In the genomic region with DNA sequence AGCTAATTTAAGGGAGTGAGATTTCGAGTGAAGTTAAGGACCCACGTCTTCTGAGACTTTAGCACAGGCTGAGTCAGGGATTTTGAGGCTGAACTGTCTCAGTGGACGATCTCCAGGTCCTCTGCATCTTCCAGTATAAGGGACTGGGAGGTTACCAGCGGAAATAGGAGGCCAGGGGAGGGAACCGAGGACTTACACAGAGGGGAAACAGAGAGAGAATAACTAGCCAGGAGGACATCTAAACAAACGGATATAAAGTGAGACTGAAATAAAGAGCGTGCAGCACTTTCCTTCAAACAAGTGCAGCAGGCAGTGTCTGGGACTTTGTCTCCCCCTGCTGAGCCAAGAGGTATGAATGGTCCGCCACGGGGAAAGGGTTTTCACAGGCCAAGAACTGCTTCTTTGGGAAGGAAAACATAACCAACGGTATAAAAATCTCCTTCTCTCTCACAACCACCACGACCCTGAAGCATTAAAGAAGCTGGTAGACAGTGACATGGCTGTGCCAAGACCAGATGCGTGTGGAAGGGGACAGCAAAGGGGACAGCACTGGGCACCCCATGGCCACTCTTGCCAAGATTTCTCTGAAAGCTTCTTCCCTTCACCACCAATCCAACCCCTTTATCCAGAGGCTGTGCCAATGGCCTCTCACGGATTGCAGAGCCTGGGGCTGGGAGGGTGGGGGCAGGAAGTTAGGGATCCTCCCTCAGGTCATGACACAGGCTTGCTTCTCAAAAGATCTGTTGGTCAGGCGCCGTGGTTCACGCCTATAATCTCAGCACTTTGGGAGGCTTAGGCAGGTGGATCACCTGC, we compare ENCODE assay signal across 9 cellular contexts.
DNase-seq lines count a peak whose midpoint lies in the region; ATAC-seq and TF ChIP-seq lines count a peak whose summit lies in the region.
"Had no signal": no experiment of that assay in that cellular context is flagged by ENCODE, and none has a peak within 500 bp of the region (broad histone marks: within the 10 kb centered on the region; RNA-seq: fewer than 3 reads in every experiment).

No MANE protein-coding gene starts in this region.

- H3K9ac ChIP-seq in parathyroid adenoma = no peak overlapping the region

- DNase-seq in COR-L47 (lab: John Stamatoyannopoulos, UW) = peak; percentile 17
- peak; percentile 48 for DNase-seq in HT1080 (ENCODE audit: low read depth)
- DNase-seq in RWPE1 (ENCODE audit: low spot score) = peak; percentile 64
- peak; percentile 34 for DNase-seq in activated naive CD8-positive, alpha-beta T cell treated with anti-CD3 and anti-CD28 coated beads, Interleukin-2, amount 10 ng/mL, durations not matched to agents 7 days and 5 days
- DNase-seq in glutamatergic neuron = peak; percentile 63
- no peak for DNase-seq in vagina (ENCODE audit: extremely low spot score in 2 of 2)

- H3K4me1 ChIP-seq in parathyroid adenoma (no peaks in the 10 kb centered on the region), vagina (peaks cover 16% of the 10 kb centered on the region)
- H3K4me1 ChIP-seq: SJSA1 had no signal

- CTCF ChIA-PET in RWPE1 (lab: Yijun Ruan, JAX) = interaction anchor here (0.5 to 2.1 kb wide), 6 partner anchors 9 to 1265 kb away, joined by 3 to 5 read pairs (median 3); no protein-coding TSS in a partner anchor

- ATAC-seq in activated naive CD8-positive, alpha-beta T cell treated with anti-CD3 and anti-CD28 coated beads, Interleukin-2, amount 10 ng/mL, durations not matched to agents 7 days and 5 days (ENCODE audit: low read depth) = peak; percentile 87
- ATAC-seq in HG03439 (IDR thresholded peaks at IDR 0.05; ENCODE audit: unreplicated experiment) = no peak

- H3K27ac ChIP-seq in RWPE1 (0 out of 2 replicates have a peak overlapping the region, but pooled peaks have one; percentile 17), parathyroid adenoma (no peak overlapping the region), vagina (peak overlapping the region; percentile 72)
- H3K27ac ChIP-seq: SJSA1 had no signal

- H3K27me3 ChIP-seq in parathyroid adenoma (ENCODE audit: control insufficient read depth, insufficient read depth, low read length) (no peaks in the 10 kb centered on the region), vagina (no peaks in the 10 kb centered on the region)
- H3K27me3 ChIP-seq: SJSA1 had no signal

- H3K36me3 Mint-ChIP-seq in activated naive CD8-positive, alpha-beta T cell treated with anti-CD3 and anti-CD28 coated beads, Interleukin-2, amount 10 ng/mL, durations not matched to agents 7 days and 5 days = peaks cover 2% of the 10 kb centered on the region
- H3K36me3 Mint-ChIP-seq in glutamatergic neuron (ENCODE audit: unreplicated experiment) = no peaks in the 10 kb centered on the region

- no peaks in the 10 kb centered on the region for H3K36me3 ChIP-seq in parathyroid adenoma (ENCODE audit: control insufficient read depth, insufficient read depth, low read length)
- no peaks in the 10 kb centered on the region for H3K36me3 ChIP-seq in vagina
- H3K36me3 ChIP-seq: SJSA1 had no signal

- H3K27ac Mint-ChIP-seq in activated naive CD8-positive, alpha-beta T cell treated with anti-CD3 and anti-CD28 coated beads, Interleukin-2, amount 10 ng/mL, durations not matched to agents 7 days and 5 days = peak overlapping the region; percentile 2
- H3K27ac Mint-ChIP-seq in glutamatergic neuron (ENCODE audit: unreplicated experiment) = no peak overlapping the region

- no peak overlapping the region for H3K4me3 Mint-ChIP-seq in activated naive CD8-positive, alpha-beta T cell treated with anti-CD3 and anti-CD28 coated beads, Interleukin-2, amount 10 ng/mL, durations not matched to agents 7 days and 5 days
- H3K4me3 Mint-ChIP-seq in glutamatergic neuron (ENCODE audit: unreplicated experiment) = no peak overlapping the region

- TF ChIP-seq CTCF in RWPE1 (conservative IDR thresholded peaks at IDR 0.05; ENCODE audit: low read depth) (peak; percentile 79), glutamatergic neuron (IDR thresholded peaks at IDR 0.05; ENCODE audit: partially characterized antibody, unreplicated experiment) (no peak), parathyroid adenoma (IDR thresholded peaks at IDR 0.05) (peak; percentile 70), vagina (IDR thresholded peaks at IDR 0.05) (peak; percentile 34 to 68 (median 38))

- no peaks in the 10 kb centered on the region for H3K79me2 ChIP-seq in parathyroid adenoma

- H3K4me3 ChIP-seq in parathyroid adenoma (ENCODE audit: low read depth, low read length) = no peak overlapping the region
- no peak overlapping the region for H3K4me3 ChIP-seq in vagina
- H3K4me3 ChIP-seq: SJSA1 had no signal

- H3K4me2 ChIP-seq in parathyroid adenoma (ENCODE audit: low read length) = peak overlapping the region; percentile 36

- intact Hi-C loops in vagina (cut with DNase I) = no loop called here

- peak overlapping the region; percentile 68 for H2AFZ ChIP-seq in parathyroid adenoma

- TF ChIP-seq POLR2A in vagina (IDR thresholded peaks at IDR 0.05) = no peak

- POLR2A ChIA-PET in RWPE1 (lab: Yijun Ruan, JAX; ENCODE audit: low non-redundant PET) = no interaction called here
- POLR2A ChIA-PET in activated naive CD8-positive, alpha-beta T cell treated with anti-CD3 and anti-CD28 coated beads, Interleukin-2, amount 10 ng/mL, durations not matched to agents 7 days and 5 days (lab: Charles Lee) = no interaction called here

- no peaks in the 10 kb centered on the region for H3K9me3 Mint-ChIP-seq in activated naive CD8-positive, alpha-beta T cell treated with anti-CD3 and anti-CD28 coated beads, Interleukin-2, amount 10 ng/mL, durations not matched to agents 7 days and 5 days
- no peaks in the 10 kb centered on the region for H3K9me3 Mint-ChIP-seq in glutamatergic neuron (ENCODE audit: unreplicated experiment)

- H3K9me3 ChIP-seq in parathyroid adenoma (ENCODE audit: control insufficient read depth, low read length) (no peaks in the 10 kb centered on the region), vagina (no peaks in the 10 kb centered on the region)
- H3K9me3 ChIP-seq: SJSA1 had no signal

- H3K27me3 Mint-ChIP-seq in activated naive CD8-positive, alpha-beta T cell treated with anti-CD3 and anti-CD28 coated beads, Interleukin-2, amount 10 ng/mL, durations not matched to agents 7 days and 5 days = no peaks in the 10 kb centered on the region
- H3K27me3 Mint-ChIP-seq in glutamatergic neuron (ENCODE audit: unreplicated experiment) = no peaks in the 10 kb centered on the region

- no peaks in the 10 kb centered on the region for H3K4me1 Mint-ChIP-seq in activated naive CD8-positive, alpha-beta T cell treated with anti-CD3 and anti-CD28 coated beads, Interleukin-2, amount 10 ng/mL, durations not matched to agents 7 days and 5 days
- H3K4me1 Mint-ChIP-seq in glutamatergic neuron (ENCODE audit: low read depth, unreplicated experiment) = peaks cover 11% of the 10 kb centered on the region

Comparison
In these comparisons a context has a peak if more than half of its experiments do, and no peak if none do; other contexts are left out.
1. DNase-seq: peak in COR-L47 (single experiment), HT1080 (single experiment), RWPE1 (single experiment), activated naive CD8-positive, alpha-beta T cell treated with anti-CD3 and anti-CD28 coated beads, Interleukin-2, amount 10 ng/mL, durations not matched to agents 7 days and 5 days (single experiment) and glutamatergic neuron (single experiment); none in vagina (0 of 2).